ENCODE assay signal across 1 cellular context in the genomic region with DNA sequence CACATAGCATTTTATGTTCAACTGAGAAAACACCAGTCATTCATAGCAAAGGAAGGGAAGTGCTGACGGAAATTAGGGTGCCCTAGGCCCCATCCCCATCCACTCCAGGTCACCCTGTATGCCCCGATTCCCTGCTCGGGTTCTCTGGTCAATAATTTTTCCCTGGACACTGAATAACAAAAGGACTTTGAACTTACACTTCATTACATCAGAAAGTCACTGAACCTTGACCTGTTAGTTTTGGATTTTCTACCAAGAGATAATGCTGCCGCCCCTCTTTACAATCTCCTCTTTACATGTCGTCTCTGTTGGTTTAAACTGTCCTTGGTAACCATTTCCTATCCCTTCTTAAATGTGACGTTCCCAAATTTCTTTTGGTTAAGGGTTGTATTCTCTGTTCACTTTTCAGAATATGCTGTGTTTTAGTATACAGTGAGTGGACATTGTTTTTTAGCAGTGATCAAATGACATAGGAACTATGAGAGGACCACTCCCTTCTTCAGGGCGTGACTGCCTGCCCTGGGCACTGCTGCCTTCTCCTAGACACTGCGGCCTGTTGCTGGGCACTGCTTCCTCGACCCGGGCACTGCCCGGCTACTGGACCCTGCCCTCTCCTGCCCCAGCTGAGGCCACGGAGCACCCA.
TF ChIP-seq lines count a peak whose summit lies in the region.

No MANE protein-coding gene starts in this region.

TF ChIP-seq in GM12878, 131 proteins besides CTCF, POLR2A, EP300 and RAD21:
- TF ChIP-seq MEF2A (IDR thresholded peaks at IDR 0.05; ENCODE audit: insufficient read depth, low read depth, low read length): no peak
